8 cellular contexts compared by ENCODE assay signal in the genomic region with DNA sequence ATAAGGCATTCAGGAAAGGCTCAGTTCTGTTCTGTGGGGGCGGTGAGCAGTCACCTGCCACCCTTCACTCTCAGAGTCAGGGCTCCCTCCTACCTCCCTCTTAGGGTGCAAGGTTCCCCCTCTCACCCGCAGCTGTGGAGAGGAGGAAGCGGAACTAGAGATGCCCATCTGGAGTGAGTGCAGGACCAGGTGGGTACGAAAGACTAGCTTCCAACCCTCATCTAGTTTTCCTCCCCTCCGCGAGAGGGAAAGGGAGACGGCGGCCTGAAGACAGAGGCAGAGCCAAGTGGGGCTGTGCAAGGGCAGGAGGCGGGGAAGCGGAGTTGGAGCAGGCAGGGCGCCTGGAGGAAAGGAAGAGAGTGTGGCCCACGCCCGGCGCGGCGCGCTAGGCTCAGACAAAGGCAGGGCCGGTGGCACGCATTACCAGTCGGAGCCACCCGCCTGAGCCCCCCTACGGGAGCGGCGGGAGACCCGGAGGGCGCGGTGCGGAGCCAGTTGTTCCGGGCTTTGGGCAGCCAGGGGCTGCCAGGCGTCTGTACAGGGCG. TPM values are rescaled to one million over a fixed set of nuclear protein-coding genes. Genes with fewer than 3 reads are reported as not detected.
DNase-seq lines count a peak whose midpoint lies in the region; TF ChIP-seq lines count a peak whose summit lies in the region.

No MANE protein-coding gene starts in this region.

- H3K27me3 ChIP-seq in SJSA1 (replicated peaks) = no peaks in the 10 kb centered on the region
- H3K27me3 ChIP-seq in rectal smooth muscle tissue (ENCODE audit: control insufficient read depth, insufficient read depth, low read length) = peaks cover 6% of the 10 kb centered on the region

- no peak overlapping the region for H3K9ac ChIP-seq in rectal smooth muscle tissue (ENCODE audit: low read length)

- peaks cover 28% of the 10 kb centered on the region for H3K36me3 ChIP-seq in SJSA1
- no peaks in the 10 kb centered on the region for H3K36me3 ChIP-seq in rectal smooth muscle tissue (ENCODE audit: control insufficient read depth, insufficient read depth, low read length)

- peak overlapping the region; percentile 45 for H3K4me3 ChIP-seq in HFF-Myc (replicated peaks; ENCODE audit: low read depth, low read length)
- peak overlapping the region; percentile 52 for H3K4me3 ChIP-seq in SJSA1
- peak overlapping the region; percentile 39 for H3K4me3 ChIP-seq in fibroblast of pulmonary artery (replicated peaks; ENCODE audit: low read depth, low read length)
- H3K4me3 ChIP-seq in rectal smooth muscle tissue (ENCODE audit: low read length) = peak overlapping the region; percentile 57

- H3K9me3 ChIP-seq in SJSA1 (replicated peaks) = peaks cover 2% of the 10 kb centered on the region; the same call in 1 of the 2 replicates

- TF ChIP-seq CTCF in HFF-Myc (IDR thresholded peaks at IDR 0.05; ENCODE audit: low read depth, low read length, missing control alignments) (no peak), fibroblast of pulmonary artery (IDR thresholded peaks at IDR 0.05; ENCODE audit: low read length, missing control alignments) (no peak)

- peak; percentile 84 for DNase-seq in DMS 273 (lab: John Stamatoyannopoulos, UW; ENCODE audit: unreplicated experiment)
- no peak for DNase-seq in DMS 273 treated with DMSO at 0.1 percent for 48 hours (lab: John Stamatoyannopoulos, UW)
- DNase-seq in HFF-Myc (ENCODE audit: extremely low read depth, low read depth) = no peak
- DNase-seq in SJSA1 (ENCODE audit: low read depth in 1 of 2, low spot score in 2 of 2) = no peak
- DNase-seq in fibroblast of pulmonary artery (ENCODE audit: low read depth) = no peak
- DNase-seq in middle frontal gyrus (ENCODE audit: extremely low spot score, low spot score) = no peak
- no peak for DNase-seq in NCI-H2107 treated with DMSO at 0.1 percent for 48 hours (lab: John Stamatoyannopoulos, UW; ENCODE audit: unreplicated experiment)

- peaks cover 27% of the 10 kb centered on the region for H3K4me1 ChIP-seq in SJSA1 (replicated peaks)
- peaks cover 19% of the 10 kb centered on the region for H3K4me1 ChIP-seq in rectal smooth muscle tissue (ENCODE audit: control insufficient read depth, insufficient read depth, low read length)

- H3K27ac ChIP-seq in SJSA1 (no peak overlapping the region), rectal smooth muscle tissue (ENCODE audit: low read depth, low read length) (no peak overlapping the region)

RNA-seq across cellular contexts. Expression of a gene that starts 7.3 kb away (rescaled TPM):
- 7.4 and 12.6 TPM in 2 replicates for total RNA-seq in SJSA1 (2014; rRNA removed; shearing (Covaris generic))

RNA-seq across cellular contexts. Expression of a gene that starts 19.5 kb away (rescaled TPM):
- 147 and 149 TPM in 2 replicates for total RNA-seq in SJSA1 (2014; rRNA removed; shearing (Covaris generic))

RNA-seq across cellular contexts. Expression of a gene that starts 27.4 kb away (rescaled TPM):
- total RNA-seq in SJSA1 (2014; rRNA removed; shearing (Covaris generic)) = 103 and 113 TPM in 2 replicates

RNA-seq across cellular contexts. Expression of a gene that starts 43.5 kb away (rescaled TPM):
- total RNA-seq in SJSA1 (2014; rRNA removed; shearing (Covaris generic)) = 175 and 274 TPM in 2 replicates

RNA-seq across cellular contexts. Expression of a gene that starts 44.6 kb away (rescaled TPM):
- 0.74 and 3.9 TPM in 2 replicates for total RNA-seq in SJSA1 (2014; rRNA removed; shearing (Covaris generic))
